29 cellular contexts compared by ENCODE assay signal in genomic region chr2:24539258-24539657, GRCh38.
"Had no signal": no experiment of that assay in that cellular context is flagged by ENCODE, and none has a peak within 500 bp of the region (broad histone marks: within the 10 kb centered on the region; RNA-seq: fewer than 3 reads in every experiment).

No MANE protein-coding gene starts in this region.

- DNase-seq: activated CD8-positive, alpha-beta memory T cell treated with anti-CD3 and anti-CD28 coated beads, Interleukin-2, amount 10 ng/mL, durations not matched to agents 7 days and 5 days; activated CD8-positive, alpha-beta T cell treated with anti-CD3 and anti-CD28 coated beads, Interleukin-2, amount 10 ng/mL, durations not matched to agents 7 days and 5 days; activated naive CD4-positive, alpha-beta T cell; activated T-cell treated with anti-CD3 and anti-CD28 coated beads, Interleukin-2, amount 50 U/mL, for 48 hours; central memory CD4-positive, alpha-beta T cell; foreskin fibroblast; heart right ventricle; kidney glomerular epithelial cell; left lung; lower lobe of right lung; mesendoderm; pancreas; retina; stimulated activated CD4-positive, alpha-beta T cell treated with anti-CD3 and anti-CD28 coated beads, Interleukin-4, amount 100 ng/mL, for 24 hours; stimulated activated naive CD8-positive, alpha-beta T cell treated with anti-CD3 and anti-CD28 coated beads, Interleukin-15, amount 100 ng/mL, for 72 hours; substantia nigra; T-helper 2 cell; thyroid gland; upper lobe of left lung had no signal

- H3K4me1 ChIP-seq: breast epithelium, left lung, lower lobe of right lung, pancreas, prostate gland, thyroid gland, upper lobe of left lung had no signal

- H3K4me3 ChIP-seq: breast epithelium, heart right ventricle, left lung, lower lobe of right lung, pancreas, prostate gland, skin epidermis, thyroid gland, upper lobe of left lung, vagina had no signal

- ATAC-seq: activated CD8-positive, alpha-beta memory T cell treated with anti-CD3 and anti-CD28 coated beads, Interleukin-2, amount 10 ng/mL, durations not matched to agents 7 days and 5 days; activated CD8-positive, alpha-beta T cell treated with anti-CD3 and anti-CD28 coated beads, Interleukin-2, amount 10 ng/mL, durations not matched to agents 7 days and 5 days; activated naive CD4-positive, alpha-beta T cell treated with anti-CD3 and anti-CD28 coated beads, Interleukin-2, amount 50 U/mL, for 72 hours; heart right ventricle; pancreas; sciatic nerve; stimulated activated naive CD8-positive, alpha-beta T cell treated with anti-CD3 and anti-CD28 coated beads, Interleukin-15, amount 100 ng/mL, for 72 hours; WTC11 had no signal

- H3K27me3 Mint-ChIP-seq: activated CD8-positive, alpha-beta memory T cell treated with anti-CD3 and anti-CD28 coated beads, Interleukin-2, amount 10 ng/mL, durations not matched to agents 7 days and 5 days; stimulated activated memory B cell treated with anti-CD40 and anti-IgM and Interleukin-4, amounts not matched to agents 10 μg/mL and 1 μg/mL and 100 μg/mL, for 72 hours; stimulated activated naive CD8-positive, alpha-beta T cell treated with anti-CD3 and anti-CD28 coated beads, Interleukin-15, amount 100 ng/mL, for 72 hours had no signal

- H3K4me3 Mint-ChIP-seq: activated CD8-positive, alpha-beta memory T cell treated with anti-CD3 and anti-CD28 coated beads, Interleukin-2, amount 10 ng/mL, durations not matched to agents 7 days and 5 days; activated CD8-positive, alpha-beta T cell treated with anti-CD3 and anti-CD28 coated beads, Interleukin-2, amount 10 ng/mL, durations not matched to agents 7 days and 5 days; nephron; stimulated activated memory B cell treated with anti-CD40 and anti-IgM and Interleukin-4, amounts not matched to agents 10 μg/mL and 1 μg/mL and 100 μg/mL, for 72 hours; stimulated activated naive CD8-positive, alpha-beta T cell treated with anti-CD3 and anti-CD28 coated beads, Interleukin-15, amount 100 ng/mL, for 72 hours; WTC11 had no signal

- H3K27ac Mint-ChIP-seq: activated CD8-positive, alpha-beta memory T cell treated with anti-CD3 and anti-CD28 coated beads, Interleukin-2, amount 10 ng/mL, durations not matched to agents 7 days and 5 days; activated CD8-positive, alpha-beta T cell treated with anti-CD3 and anti-CD28 coated beads, Interleukin-2, amount 10 ng/mL, durations not matched to agents 7 days and 5 days; activated naive CD4-positive, alpha-beta T cell treated with anti-CD3 and anti-CD28 coated beads, Interleukin-2, amount 50 U/mL, for 72 hours; nephron; stimulated activated memory B cell treated with anti-CD40 and anti-IgM and Interleukin-4, amounts not matched to agents 10 μg/mL and 1 μg/mL and 100 μg/mL, for 72 hours; stimulated activated naive CD8-positive, alpha-beta T cell treated with anti-CD3 and anti-CD28 coated beads, Interleukin-15, amount 100 ng/mL, for 72 hours; WTC11 had no signal

- H3K4me1 Mint-ChIP-seq: nephron, WTC11 had no signal

- H3K36me3 ChIP-seq: breast epithelium, left lung, lower lobe of right lung, pancreas, prostate gland, thyroid gland, upper lobe of left lung, vagina had no signal

- H3K27ac ChIP-seq: breast epithelium, heart right ventricle, left lung, lower lobe of right lung, pancreas, prostate gland, skin epidermis, thyroid gland, upper lobe of left lung, vagina had no signal

- H3K9me3 ChIP-seq: breast epithelium, pancreas, prostate gland, thyroid gland, upper lobe of left lung, vagina had no signal

- FAIRE-seq: endothelial cell of umbilical vein, pancreas had no signal

- H3K27me3 ChIP-seq: breast epithelium, heart right ventricle, left lung, pancreas, thyroid gland, upper lobe of left lung, vagina had no signal
